ENCODE assay signal across 25 cellular contexts in genomic region chr13:92461831-92462230, GRCh38.
"Had no signal": no experiment of that assay in that cellular context is flagged by ENCODE, and none has a peak within 500 bp of the region (broad histone marks: within the 10 kb centered on the region; RNA-seq: fewer than 3 reads in every experiment).

No MANE protein-coding gene starts in this region.

- H2AFZ ChIP-seq: hepatocyte, neural progenitor cell had no signal

- ATAC-seq: esophagus mucosa; gastrocnemius medialis; heart left ventricle; left lung; naive thymus-derived CD4-positive, alpha-beta T cell; right cardiac atrium; stimulated activated effector memory CD8-positive, alpha-beta T cell treated with anti-CD3 and anti-CD28 coated beads, Interleukin-12 subunit alpha, Interleukin-12 subunit beta, amount 100 ng/mL, for 72 hours had no signal

- H3K4me2 ChIP-seq: hepatocyte, neural progenitor cell had no signal

- H3K9me3 ChIP-seq: gastrocnemius medialis, heart left ventricle, left lung, prostate gland, sigmoid colon, stomach, thyroid gland, vagina had no signal

- H3K27me3 ChIP-seq: gastrocnemius medialis, heart left ventricle, hepatocyte, left lung, neural progenitor cell, sigmoid colon, stomach, thyroid gland, vagina had no signal

- H3K79me2 ChIP-seq: hepatocyte had no signal

- H3K4me1 ChIP-seq: gastrocnemius medialis, heart left ventricle, left lung, prostate gland, stomach, thyroid gland, vagina had no signal

- DNase-seq: dorsolateral prefrontal cortex; effector CD4-positive, alpha-beta T cell; endodermal cell; foreskin fibroblast; gastrocnemius medialis; heart left ventricle; kidney; left lung; mesenchymal stem cell; naive thymus-derived CD4-positive, alpha-beta T cell; right cardiac atrium; sigmoid colon; stimulated activated CD4-positive, alpha-beta T cell treated with anti-CD3 and anti-CD28 coated beads, Interleukin-2, amount 100 ng/mL, for 24 hours; stimulated activated CD4-positive, alpha-beta T cell treated with anti-CD3 and anti-CD28 coated beads, Interleukin-4, amount 100 ng/mL, for 24 hours; stimulated activated naive CD4-positive, alpha-beta T cell treated with Interleukin-2 at 50 U/mL for 16 hours; stomach; thyroid gland; trophoblast cell had no signal

- H3K36me3 ChIP-seq: gastrocnemius medialis, heart left ventricle, left lung, neural progenitor cell, prostate gland, sigmoid colon, stomach, thyroid gland, vagina had no signal

- H3K27ac ChIP-seq: epithelial cell of prostate, gastrocnemius medialis, heart left ventricle, left lung, neural progenitor cell, prostate gland, sigmoid colon, stomach, thyroid gland, vagina had no signal

- H3K9ac ChIP-seq: neural progenitor cell had no signal

- H3K4me3 ChIP-seq: dorsolateral prefrontal cortex, gastrocnemius medialis, heart left ventricle, hepatocyte, left lung, neural progenitor cell, prostate gland, sigmoid colon, stomach, thyroid gland, vagina had no signal
